ENCODE assay signal across 13 cellular contexts in the genomic region with DNA sequence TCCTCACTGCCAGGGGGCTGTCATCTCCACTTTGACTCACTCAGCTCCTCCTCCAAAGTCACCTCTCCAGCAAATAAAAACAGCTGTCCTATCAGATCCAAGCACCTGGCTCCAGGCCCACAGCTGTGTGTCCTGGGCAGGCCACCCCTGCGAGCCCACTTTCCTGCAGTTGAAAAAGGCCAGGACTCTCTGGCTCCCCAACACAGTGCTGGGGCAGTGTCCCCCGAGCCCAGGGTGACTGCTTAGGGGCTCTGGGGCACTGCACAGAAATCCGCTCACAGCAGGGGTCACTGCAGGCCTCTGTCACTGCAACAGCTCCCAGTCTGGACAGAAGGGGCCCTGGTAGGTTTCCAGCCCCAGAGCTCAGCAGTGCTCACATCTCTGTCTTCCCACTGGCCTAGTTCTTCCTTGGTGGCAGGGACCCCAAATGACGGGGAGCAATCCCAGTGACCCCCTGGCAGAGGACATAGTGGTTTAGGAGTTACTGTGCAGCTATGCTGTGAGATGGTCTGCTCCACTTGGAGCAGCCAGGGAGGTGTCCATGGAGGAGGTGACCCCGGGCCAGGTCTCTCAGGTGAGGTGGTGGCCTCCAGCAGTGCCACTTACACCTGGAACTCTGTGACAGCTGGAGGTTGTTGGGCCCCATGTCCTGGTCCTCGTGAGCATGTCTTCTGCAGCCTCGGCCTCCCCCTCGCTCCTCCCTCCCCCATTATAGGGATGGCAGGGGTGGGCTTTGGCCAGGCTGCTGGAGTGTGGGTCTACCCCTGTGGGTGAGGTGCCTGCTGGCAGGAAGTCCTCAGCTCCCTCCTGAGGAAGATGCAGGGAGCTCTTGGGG. TPM values are rescaled to one million over a fixed set of nuclear protein-coding genes. Genes with fewer than 3 reads are reported as not detected.
DNase-seq lines count a peak whose midpoint lies in the region; ATAC-seq and TF ChIP-seq lines count a peak whose summit lies in the region.
"Had no signal": no experiment of that assay in that cellular context is flagged by ENCODE, and none has a peak within 500 bp of the region (broad histone marks: within the 10 kb centered on the region; RNA-seq: fewer than 3 reads in every experiment).

No MANE protein-coding gene starts in this region.

- H4K91ac ChIP-seq in trophoblast cell (ENCODE audit: low read depth, low read length): no peak overlapping the region

- no peak overlapping the region for H3K14ac ChIP-seq in trophoblast cell (ENCODE audit: low read length)

- no peak overlapping the region for H4K8ac ChIP-seq in trophoblast cell (ENCODE audit: low read depth, low read length)

- H3K9me3 ChIP-seq in SK-N-SH (no peaks in the 10 kb centered on the region), esophagus squamous epithelium (no peaks in the 10 kb centered on the region), trophoblast cell (ENCODE audit: insufficient read depth, low read depth, low read length) (peaks cover 3% of the 10 kb centered on the region)
- H3K9me3 ChIP-seq: gastroesophageal sphincter, stomach had no signal

- H2BK5ac ChIP-seq in trophoblast cell (ENCODE audit: low read depth, low read length, poor library complexity): no peak overlapping the region

- H3K36me3 Mint-ChIP-seq in natural killer cell treated with Interleukin-12 subunit alpha and Interleukin-12 subunit beta and Interleukin-15 and Interleukin-18, amount 100 ng/mL, for 72 hours: no peaks in the 10 kb centered on the region

- TF ChIP-seq RAD21 in SK-N-SH (IDR thresholded peaks at IDR 0.05; ENCODE audit: low read length): peak; percentile 71

- no peak overlapping the region for H3K18ac ChIP-seq in trophoblast cell (ENCODE audit: low read length)

- peak overlapping the region in 1 of 2 experiments; percentile 82; a peak in 2 of 4 replicates for H3K27ac ChIP-seq in SK-N-SH (ENCODE audit: low read depth in 2 of 2, low read length in 1 of 2)
- peak overlapping the region in 3 of 4 donors; percentile 46 to 58 (median 50) for H3K27ac ChIP-seq in esophagus squamous epithelium
- H3K27ac ChIP-seq in trophoblast cell (ENCODE audit: low read depth, low read length): no peak overlapping the region

- H3K4me1 Mint-ChIP-seq in natural killer cell treated with Interleukin-12 subunit alpha and Interleukin-12 subunit beta and Interleukin-15 and Interleukin-18, amount 100 ng/mL, for 72 hours (ENCODE audit: low read depth in 2 of 2): peaks cover 12 to 24% of the 10 kb centered on the region in 2 donors

- H3K9ac ChIP-seq in SK-N-SH (no peak overlapping the region), trophoblast cell (ENCODE audit: low read length) (no peak overlapping the region)

- H2BK120ac ChIP-seq in trophoblast cell (ENCODE audit: insufficient read depth, low read length, poor library complexity): no peak overlapping the region

- ATAC-seq in natural killer cell treated with Interleukin-12 subunit alpha and Interleukin-12 subunit beta and Interleukin-15 and Interleukin-18, amount 100 ng/mL, for 72 hours: no peak
- ATAC-seq: gastroesophageal sphincter had no signal

- no peak overlapping the region for H3K4ac ChIP-seq in trophoblast cell (ENCODE audit: low read depth, low read length)

- H2AFZ ChIP-seq in SK-N-SH (ENCODE audit: low read depth) (no peak overlapping the region), trophoblast cell (ENCODE audit: insufficient read depth, low read length, poor library complexity) (no peak overlapping the region)

- intact Hi-C loops in esophagus squamous epithelium (cut with DNase I): no loop called here

- H3K79me2 ChIP-seq in SK-N-SH (ENCODE audit: insufficient read depth) (no peaks in the 10 kb centered on the region), trophoblast cell (ENCODE audit: control insufficient read depth, insufficient read depth, low read length, poor library complexity) (peaks cover 5% of the 10 kb centered on the region)

- peak; percentile 23 for TF ChIP-seq CTCF in SK-N-SH (IDR thresholded peaks at IDR 0.05)
- TF ChIP-seq CTCF in esophagus squamous epithelium (IDR thresholded peaks at IDR 0.05): no peak

- no peaks in the 10 kb centered on the region for H3K27me3 Mint-ChIP-seq in natural killer cell treated with Interleukin-12 subunit alpha and Interleukin-12 subunit beta and Interleukin-15 and Interleukin-18, amount 100 ng/mL, for 72 hours
- H3K27me3 Mint-ChIP-seq: activated naive CD8-positive, alpha-beta T cell treated with anti-CD3 and anti-CD28 coated beads for 36 hours; B cell had no signal

- WGBS in SK-N-SH (ENCODE audit: low lambda C conversion rate): 100% methylated on average over 1 of the region's 8 CpGs
- WGBS in esophagus squamous epithelium, 2 donors: 60 to 97% methylated on average over 1 to 4 of the region's 8 CpGs
- no CpG with 5 or more reads among the region's 8 CpGs for WGBS in trophoblast cell (ENCODE audit: extremely low coverage, insufficient coverage, insufficient read length)

- no peak overlapping the region for H4K12ac ChIP-seq in trophoblast cell (ENCODE audit: low read depth, low read length)

- no peak overlapping the region for H2AK5ac ChIP-seq in trophoblast cell (ENCODE audit: low read length)

- H3K4me2 ChIP-seq in SK-N-SH (no peak overlapping the region), trophoblast cell (ENCODE audit: low read length) (no peak overlapping the region)

- POLR2A ChIA-PET in SK-N-SH (lab: Yijun Ruan, JAX): interaction anchor here (0.8 to 1.1 kb wide), 3 partner anchors 26 to 739 kb away, joined by 3 read pairs; no protein-coding TSS in a partner anchor

- CTCF ChIA-PET in SK-N-SH (lab: Yijun Ruan, JAX): interaction anchor here (0.6 to 3.4 kb wide), 17 partner anchors 9 to 1519 kb away, joined by 3 to 27 read pairs (median 4); no protein-coding TSS in a partner anchor

- H3K4me1 ChIP-seq in SK-N-SH (ENCODE audit: control insufficient read depth in 1 of 2, insufficient read depth in 2 of 2, low read depth in 1 of 2, low read length in 1 of 2) (peaks cover 0 to 57% of the 10 kb centered on the region in 2 experiments; a peak in 1 of 4 replicates), esophagus squamous epithelium (peaks cover 38 to 96% (median 66%) of the 10 kb centered on the region in 3 donors), trophoblast cell (ENCODE audit: control insufficient read depth in 1 of 2, insufficient read depth in 2 of 2, low read length in 2 of 2) (peaks cover 18 to 20% of the 10 kb centered on the region in 2 experiments)

- no peaks in the 10 kb centered on the region for H3K9me2 ChIP-seq in SK-N-SH

- H4K20me1 ChIP-seq in SK-N-SH (ENCODE audit: insufficient read depth): no peaks in the 10 kb centered on the region

- H3K9me3 Mint-ChIP-seq in natural killer cell treated with Interleukin-12 subunit alpha and Interleukin-12 subunit beta and Interleukin-15 and Interleukin-18, amount 100 ng/mL, for 72 hours: no peaks in the 10 kb centered on the region
- H3K9me3 Mint-ChIP-seq: activated naive CD8-positive, alpha-beta T cell treated with anti-CD3 and anti-CD28 coated beads for 36 hours had no signal

- H3K36me3 ChIP-seq in SK-N-SH (replicated peaks in 1 of 2; ENCODE audit: control insufficient read depth in 1 of 2, insufficient read depth in 2 of 2, low read length in 1 of 2): no peaks in the 10 kb centered on the region
- peaks cover 0 to 72% (median 5%) of the 10 kb centered on the region in 3 donors for H3K36me3 ChIP-seq in esophagus squamous epithelium
- H3K36me3 ChIP-seq in trophoblast cell (ENCODE audit: control insufficient read depth in 1 of 2, insufficient read depth in 2 of 2, low read length in 2 of 2): peaks cover 7 to 17% of the 10 kb centered on the region in 2 experiments

- TF ChIP-seq EP300 in SK-N-SH (IDR thresholded peaks at IDR 0.05; ENCODE audit: borderline replicate concordance in 1 of 2, low read depth in 1 of 2, low read length in 1 of 2): no peak

- no peaks in the 10 kb centered on the region for H3K27me3 ChIP-seq in SK-N-SH (ENCODE audit: insufficient read depth)
- no peaks in the 10 kb centered on the region for H3K27me3 ChIP-seq in esophagus squamous epithelium
- no peaks in the 10 kb centered on the region for H3K27me3 ChIP-seq in trophoblast cell (ENCODE audit: insufficient read depth, low read length)
- H3K27me3 ChIP-seq: gastroesophageal sphincter, stomach had no signal

- peak overlapping the region in 1 of 2 donors; percentile 79 for H3K27ac Mint-ChIP-seq in natural killer cell treated with Interleukin-12 subunit alpha and Interleukin-12 subunit beta and Interleukin-15 and Interleukin-18, amount 100 ng/mL, for 72 hours
- H3K27ac Mint-ChIP-seq: activated naive CD8-positive, alpha-beta T cell treated with anti-CD3 and anti-CD28 coated beads for 36 hours; B cell had no signal

- peak; percentile 62 for DNase-seq in D341Med (ENCODE audit: low spot score)
- DNase-seq in SK-N-SH: peak; percentile 83
- no peak for DNase-seq in esophagus squamous epithelium (lab: John Stamatoyannopoulos, UW)
- DNase-seq in natural killer cell treated with Interleukin-12 subunit alpha and Interleukin-12 subunit beta and Interleukin-15 and Interleukin-18, amount 100 ng/mL, for 72 hours (ENCODE audit: low spot score): peak; percentile 23
- DNase-seq in iPS-NIHi7 (ENCODE audit: extremely low spot score): no peak
- DNase-seq in islet precursor cell: no peak
- DNase-seq in NCI-H2107 treated with DMSO at 0.1 percent for 48 hours (lab: John Stamatoyannopoulos, UW; ENCODE audit: unreplicated experiment): no peak
- DNase-seq in trophoblast cell: no peak
- DNase-seq: activated naive CD8-positive, alpha-beta T cell treated with anti-CD3 and anti-CD28 coated beads for 36 hours; stomach had no signal

- peaks cover 6% of the 10 kb centered on the region for H3K79me1 ChIP-seq in trophoblast cell (ENCODE audit: low read length)

- H3K4me3 Mint-ChIP-seq in natural killer cell treated with Interleukin-12 subunit alpha and Interleukin-12 subunit beta and Interleukin-15 and Interleukin-18, amount 100 ng/mL, for 72 hours: no peak overlapping the region
- H3K4me3 Mint-ChIP-seq: activated naive CD8-positive, alpha-beta T cell treated with anti-CD3 and anti-CD28 coated beads for 36 hours; B cell had no signal

- no peak overlapping the region for H2BK12ac ChIP-seq in trophoblast cell (ENCODE audit: low read length)

- no peaks in the 10 kb centered on the region for H3F3A ChIP-seq in SK-N-SH (replicated peaks; ENCODE audit: insufficient read depth)

- no peak overlapping the region for H3K23ac ChIP-seq in trophoblast cell (ENCODE audit: low read length)

- no peak for TF ChIP-seq POLR2A in esophagus squamous epithelium (IDR thresholded peaks at IDR 0.05)

- H3K4me3 ChIP-seq in SK-N-SH (ENCODE audit: low read depth in 2 of 2, low read length in 1 of 2) (no peak overlapping the region), esophagus squamous epithelium (no peak overlapping the region), trophoblast cell (ENCODE audit: low read depth, low read length) (no peak overlapping the region)
- H3K4me3 ChIP-seq: gastroesophageal sphincter, lung had no signal

RNA-seq across cellular contexts. Expression of gene HS6ST1, which starts 35.5 kb away (rescaled TPM):
- 5.2 and 5.9 TPM in 2 replicates for polyA plus RNA-seq in SK-N-SH (2012; rRNA removed)
- 2.9 and 4.9 TPM in 2 replicates for polyA plus RNA-seq in SK-N-SH (2012; cell fraction: cytosol; rRNA removed)
- 3.4 and 3.8 TPM in 2 replicates for polyA plus RNA-seq in SK-N-SH (2012; cell fraction: nucleus; rRNA removed)
- 10 to 100 TPM; 44.7 to 73.8 (median 56.8) TPM for total RNA-seq in esophagus squamous epithelium
- 10 to 100 TPM; 17.5 to 25.5 TPM for total RNA-seq in natural killer cell treated with Interleukin-12 subunit alpha and Interleukin-12 subunit beta and Interleukin-15 and Interleukin-18, amount 100 ng/mL, for 72 hours
- polyA plus RNA-seq in trophoblast cell (2013): 26.6 and 27.7 TPM in 2 replicates

Comparison
In these comparisons a context has a peak if more than half of its experiments do, and no peak if none do; other contexts are left out.
1. DNase-seq: peak in D341Med (single experiment), SK-N-SH (single experiment) and natural killer cell treated with Interleukin-12 subunit alpha and Interleukin-12 subunit beta and Interleukin-15 and Interleukin-18, amount 100 ng/mL, for 72 hours (single experiment); none in esophagus squamous epithelium (single experiment), iPS-NIHi7 (single experiment), islet precursor cell (single experiment), NCI-H2107 treated with DMSO at 0.1 percent for 48 hours (single experiment) and trophoblast cell (0 of 2).